In genomic region chr10:116730464-116731260, GRCh38 we compare ENCODE assay signal across 18 cellular contexts. TPM values are rescaled to one million over a fixed set of nuclear protein-coding genes. Genes with fewer than 3 reads are reported as not detected.
DNase-seq lines count a peak whose midpoint lies in the region; ATAC-seq, FAIRE-seq and TF ChIP-seq lines count a peak whose summit lies in the region.
"Had no signal": no experiment of that assay in that cellular context is flagged by ENCODE, and none has a peak within 500 bp of the region (broad histone marks: within the 10 kb centered on the region; RNA-seq: fewer than 3 reads in every experiment).

No MANE protein-coding gene starts in this region.

- H2BK120ac ChIP-seq in mesenchymal stem cell (ENCODE audit: low read depth, low read length) = no peak overlapping the region

- peak; percentile 68 for FAIRE-seq in bronchial epithelial cell (lab: Jason Lieb, UNC)
- FAIRE-seq: G401.6, GM12892 had no signal

- H3K4me2 ChIP-seq in mesenchymal stem cell (ENCODE audit: low read length, poor library complexity, severe bottlenecking) = no peak overlapping the region

- ATAC-seq in GM19328 (IDR thresholded peaks at IDR 0.05; ENCODE audit: unreplicated experiment) = no peak
- no peak for ATAC-seq in GM21515 (IDR thresholded peaks at IDR 0.05; ENCODE audit: unreplicated experiment)
- ATAC-seq: HCT116 had no signal

- TF ChIP-seq POLR2A in sigmoid colon (IDR thresholded peaks at IDR 0.05) = no peak

- H4K8ac ChIP-seq in mesenchymal stem cell (ENCODE audit: low read length) = no peak overlapping the region

- no peaks in the 10 kb centered on the region for H3K27me3 ChIP-seq in bronchial epithelial cell (ENCODE audit: control insufficient read depth, insufficient read depth, low read length)
- no peaks in the 10 kb centered on the region for H3K27me3 ChIP-seq in endodermal cell (ENCODE audit: control insufficient read depth, insufficient read depth, low read length, poor library complexity, severe bottlenecking)
- H3K27me3 ChIP-seq in mesenchymal stem cell (ENCODE audit: control insufficient read depth in 1 of 2, insufficient read depth in 1 of 2, low read length in 2 of 2) = no peaks in the 10 kb centered on the region
- H3K27me3 ChIP-seq in sigmoid colon = no peaks in the 10 kb centered on the region

- no peak overlapping the region for H3K4me3 ChIP-seq in bronchial epithelial cell (ENCODE audit: low read depth, low read length)
- no peak overlapping the region for H3K4me3 ChIP-seq in endodermal cell (ENCODE audit: low read length)
- H3K4me3 ChIP-seq in mesenchymal stem cell (ENCODE audit: insufficient read depth in 1 of 2, low read depth in 1 of 2, low read length in 2 of 2) = no peak overlapping the region
- H3K4me3 ChIP-seq in sigmoid colon = no peak overlapping the region
- H3K4me3 ChIP-seq: GM23248 had no signal

- H2BK5ac ChIP-seq in mesenchymal stem cell (ENCODE audit: low read depth, low read length, poor library complexity, severe bottlenecking) = no peak overlapping the region

- H3K9me3 ChIP-seq in endodermal cell (ENCODE audit: control insufficient read depth, low read length) = no peaks in the 10 kb centered on the region
- no peaks in the 10 kb centered on the region for H3K9me3 ChIP-seq in mesenchymal stem cell (ENCODE audit: control insufficient read depth, low read length)
- H3K9me3 ChIP-seq in sigmoid colon = no peaks in the 10 kb centered on the region
- H3K9me3 ChIP-seq: Caco-2 had no signal

- H3K27ac Mint-ChIP-seq in endodermal cell = no peak overlapping the region
- H3K27ac Mint-ChIP-seq: H9 had no signal

- H3K27ac ChIP-seq in endodermal cell (ENCODE audit: low read depth, low read length) (no peak overlapping the region), mesenchymal stem cell (ENCODE audit: low read length, poor library complexity, severe bottlenecking) (no peak overlapping the region), sigmoid colon (no peak overlapping the region)
- H3K27ac ChIP-seq: GM23248 had no signal

- no peaks in the 10 kb centered on the region for H3K27me3 Mint-ChIP-seq in endodermal cell (ENCODE audit: insufficient read depth)

- H3K4me3 Mint-ChIP-seq in endodermal cell = no peak overlapping the region
- H3K4me3 Mint-ChIP-seq: CD4-positive, alpha-beta memory T cell; H9 had no signal

- H3K9ac ChIP-seq in endodermal cell (ENCODE audit: extremely low read depth, low read length, poor library complexity, severe bottlenecking) (no peak overlapping the region), mesenchymal stem cell (ENCODE audit: low read length) (no peak overlapping the region)
- H3K9ac ChIP-seq: GM23248 had no signal

- H3K36me3 Mint-ChIP-seq in endodermal cell (ENCODE audit: low read depth) = no peaks in the 10 kb centered on the region
- H3K36me3 Mint-ChIP-seq: CD4-positive, alpha-beta memory T cell had no signal

- no peak overlapping the region for H3K4ac ChIP-seq in mesenchymal stem cell (ENCODE audit: low read depth in 1 of 2, low read length in 2 of 2)

- peak overlapping the region; percentile 89 for H2AK5ac ChIP-seq in mesenchymal stem cell (ENCODE audit: low read length, severe bottlenecking)

- 81 to 86% methylated on average over 9 to 14 of the region's 14 CpGs for WGBS in endodermal cell (ENCODE audit: insufficient coverage in 1 of 2, insufficient read length in 1 of 2), 2 experiments
- 85% methylated on average over 14 of the region's 14 CpGs for WGBS in mesenchymal stem cell
- 86 to 88% methylated on average over 14 of the region's 14 CpGs for WGBS in sigmoid colon, 2 donors

- H3K4me1 ChIP-seq in endodermal cell (ENCODE audit: control insufficient read depth, insufficient read depth, low read length) (no peaks in the 10 kb centered on the region), mesenchymal stem cell (ENCODE audit: control insufficient read depth, insufficient read depth, low read depth, low read length) (peaks cover 48% of the 10 kb centered on the region), sigmoid colon (peaks cover 0 to 6% (median 0%) of the 10 kb centered on the region in 4 donors)
- H3K4me1 ChIP-seq: Caco-2 had no signal

- intact Hi-C loops in sigmoid colon (cut with DNase I) = loop anchor here (5.0 kb wide), 1 partner anchor 37 kb away; no protein-coding TSS in a partner anchor

- no peak overlapping the region for H2BK15ac ChIP-seq in mesenchymal stem cell (ENCODE audit: low read depth, poor library complexity, severe bottlenecking)

- H3K23ac ChIP-seq in mesenchymal stem cell (ENCODE audit: low read length in 2 of 2) = no peak overlapping the region

- H4K91ac ChIP-seq in mesenchymal stem cell (ENCODE audit: low read length) = no peak overlapping the region

- H3K36me3 ChIP-seq in bronchial epithelial cell (ENCODE audit: control insufficient read depth, insufficient read depth, low read length) = no peaks in the 10 kb centered on the region
- H3K36me3 ChIP-seq in endodermal cell (ENCODE audit: control insufficient read depth, insufficient read depth, low read length) = no peaks in the 10 kb centered on the region
- peaks cover 13 to 39% of the 10 kb centered on the region in 2 experiments for H3K36me3 ChIP-seq in mesenchymal stem cell (ENCODE audit: control insufficient read depth in 1 of 2, insufficient read depth in 2 of 2, low read depth in 1 of 2, low read length in 2 of 2)
- H3K36me3 ChIP-seq in sigmoid colon = no peaks in the 10 kb centered on the region

- H3K9me3 Mint-ChIP-seq in endodermal cell = no peaks in the 10 kb centered on the region
- H3K9me3 Mint-ChIP-seq: H9 had no signal

- peaks cover 24% of the 10 kb centered on the region for H3K79me1 ChIP-seq in mesenchymal stem cell (replicated peaks; ENCODE audit: low read length, poor library complexity, severe bottlenecking)

- DNase-seq in bronchial epithelial cell (ENCODE audit: low read depth) (no peak), endodermal cell (peak; percentile 32), mesenchymal stem cell (no peak), sigmoid colon (peak; percentile 46), NCI-H345 treated with DMSO at 0.1 percent for 48 hours (lab: John Stamatoyannopoulos, UW; ENCODE audit: unreplicated experiment) (no peak), COLO829 (ENCODE audit: low spot score) (no peak)
- DNase-seq: C1 segment of cervical spinal cord, Caco-2, DMS153, DND-41, H9 had no signal

- no peak overlapping the region for H2BK12ac ChIP-seq in mesenchymal stem cell (ENCODE audit: low read length in 2 of 2)

- H3K4me1 Mint-ChIP-seq in endodermal cell = no peaks in the 10 kb centered on the region

- TF ChIP-seq CTCF in bronchial epithelial cell (IDR thresholded peaks at IDR 0.05; ENCODE audit: insufficient read depth, low read length, severe bottlenecking) (no peak), endodermal cell (conservative IDR thresholded peaks at IDR 0.05) (no peak), sigmoid colon (IDR thresholded peaks at IDR 0.05) (no peak)

- H3K14ac ChIP-seq in mesenchymal stem cell (ENCODE audit: low read length in 2 of 2) = no peak overlapping the region

- no peak for TF ChIP-seq EP300 in sigmoid colon (IDR thresholded peaks at IDR 0.05)

- H2AFZ ChIP-seq in mesenchymal stem cell (ENCODE audit: low read depth, low read length) = no peak overlapping the region
- H2AFZ ChIP-seq: GM23248 had no signal

- no peak overlapping the region for H3K18ac ChIP-seq in mesenchymal stem cell (ENCODE audit: low read depth in 1 of 2, low read length in 2 of 2)

RNA-seq across cellular contexts. Expression of gene HSPA12A, which starts 11.7 kb away (rescaled TPM):
- total RNA-seq in bronchial epithelial cell = 0.79 and 1.4 TPM in 2 replicates
- 10 to 100 TPM; 13.9 to 15.4 TPM for total RNA-seq in endodermal cell
- polyA plus RNA-seq in endodermal cell (2013, experiment 1 of 2) = 5.3 TPM
- polyA plus RNA-seq in endodermal cell (2013, experiment 2 of 2) = 4.5 TPM
- 3.9 TPM for polyA plus RNA-seq in mesenchymal stem cell (2013, experiment 1 of 2)
- polyA plus RNA-seq in mesenchymal stem cell (2013, experiment 2 of 2) = 3.8 TPM
- total RNA-seq in sigmoid colon = 10 to 100 TPM; 12.3 to 17.4 (median 15.4) TPM
- polyA plus RNA-seq in sigmoid colon = 1 to 10 TPM; 1.4 to 3.6 (median 3.0) TPM

Comparison
In these comparisons a context has a peak if more than half of its experiments do, and no peak if none do; other contexts are left out.
1. DNase-seq: peak in endodermal cell (single experiment) and sigmoid colon (single experiment); none in bronchial epithelial cell (single experiment), mesenchymal stem cell (single experiment), NCI-H345 treated with DMSO at 0.1 percent for 48 hours (single experiment) and COLO829 (single experiment).